In genomic region chr5:36611520-36612274, GRCh38 we compare ENCODE assay signal across 21 cellular contexts. TPM values are rescaled to one million over a fixed set of nuclear protein-coding genes. Genes with fewer than 3 reads are reported as not detected.
DNase-seq lines count a peak whose midpoint lies in the region; ATAC-seq and TF ChIP-seq lines count a peak whose summit lies in the region.
"Had no signal": no experiment of that assay in that cellular context is flagged by ENCODE, and none has a peak within 500 bp of the region (broad histone marks: within the 10 kb centered on the region; RNA-seq: fewer than 3 reads in every experiment).

No MANE protein-coding gene starts in this region.

- peaks cover 4% of the 10 kb centered on the region for H3K9me3 Mint-ChIP-seq in type B pancreatic cell
- no peaks in the 10 kb centered on the region for H3K9me3 Mint-ChIP-seq in activated naive CD4-positive, alpha-beta T cell treated with anti-CD3 and anti-CD28 coated beads, Interleukin-2, amount 10 ng/mL, durations not matched to agents 7 days and 5 days
- H3K9me3 Mint-ChIP-seq: activated CD4-positive, alpha-beta memory T cell treated with anti-CD3 and anti-CD28 coated beads for 36 hours; activated T-cell treated with anti-CD3 and anti-CD28 coated beads, Interleukin-2, amount 50 U/mL, for 24 hours had no signal

- peaks cover 37% of the 10 kb centered on the region for H3K36me3 Mint-ChIP-seq in type B pancreatic cell
- H3K36me3 Mint-ChIP-seq in activated naive CD4-positive, alpha-beta T cell treated with anti-CD3 and anti-CD28 coated beads, Interleukin-2, amount 10 ng/mL, durations not matched to agents 7 days and 5 days: no peaks in the 10 kb centered on the region
- H3K36me3 Mint-ChIP-seq: activated CD4-positive, alpha-beta memory T cell treated with anti-CD3 and anti-CD28 coated beads for 36 hours; activated naive CD8-positive, alpha-beta T cell; CD8-positive, alpha-beta memory T cell had no signal

- CTCF ChIA-PET in activated naive CD4-positive, alpha-beta T cell treated with anti-CD3 and anti-CD28 coated beads, Interleukin-2, amount 10 ng/mL, durations not matched to agents 7 days and 5 days (lab: Charles Lee): no interaction called here

- H3K4me1 Mint-ChIP-seq in type B pancreatic cell (ENCODE audit: unreplicated experiment): peaks cover 49% of the 10 kb centered on the region
- peaks cover 7% of the 10 kb centered on the region for H3K4me1 Mint-ChIP-seq in activated naive CD4-positive, alpha-beta T cell treated with anti-CD3 and anti-CD28 coated beads, Interleukin-2, amount 10 ng/mL, durations not matched to agents 7 days and 5 days

- H3K27ac Mint-ChIP-seq in type B pancreatic cell: no peak overlapping the region
- no peak overlapping the region for H3K27ac Mint-ChIP-seq in activated naive CD4-positive, alpha-beta T cell treated with anti-CD3 and anti-CD28 coated beads, Interleukin-2, amount 10 ng/mL, durations not matched to agents 7 days and 5 days
- H3K27ac Mint-ChIP-seq: activated CD4-positive, alpha-beta memory T cell treated with anti-CD3 and anti-CD28 coated beads for 36 hours; activated naive CD8-positive, alpha-beta T cell; activated T-cell treated with anti-CD3 and anti-CD28 coated beads, Interleukin-2, amount 50 U/mL, for 24 hours; CD8-positive, alpha-beta memory T cell; neural progenitor cell had no signal

- no peak for ATAC-seq in HG02884 (IDR thresholded peaks at IDR 0.05; ENCODE audit: unreplicated experiment)

- no peaks in the 10 kb centered on the region for H3K27me3 Mint-ChIP-seq in type B pancreatic cell
- peaks cover 19% of the 10 kb centered on the region for H3K27me3 Mint-ChIP-seq in activated naive CD4-positive, alpha-beta T cell treated with anti-CD3 and anti-CD28 coated beads, Interleukin-2, amount 10 ng/mL, durations not matched to agents 7 days and 5 days

- H3K4me3 ChIP-seq in NB4 (ENCODE audit: low read depth, low read length) (no peak overlapping the region), fibroblast of pulmonary artery (replicated peaks; ENCODE audit: low read depth, low read length) (no peak overlapping the region)
- H3K4me3 ChIP-seq: neural progenitor cell, suprapubic skin had no signal

- H3K4me3 Mint-ChIP-seq in type B pancreatic cell: peak overlapping the region; percentile 57
- H3K4me3 Mint-ChIP-seq in activated naive CD4-positive, alpha-beta T cell treated with anti-CD3 and anti-CD28 coated beads, Interleukin-2, amount 10 ng/mL, durations not matched to agents 7 days and 5 days: no peak overlapping the region
- H3K4me3 Mint-ChIP-seq: activated CD4-positive, alpha-beta memory T cell treated with anti-CD3 and anti-CD28 coated beads for 36 hours; activated naive CD8-positive, alpha-beta T cell; activated T-cell treated with anti-CD3 and anti-CD28 coated beads, Interleukin-2, amount 50 U/mL, for 24 hours; CD8-positive, alpha-beta memory T cell; neural progenitor cell had no signal

- no peak for TF ChIP-seq POLR2A in NB4 (IDR thresholded peaks at IDR 0.05; ENCODE audit: extremely low read depth, insufficient read length)

- TF ChIP-seq CTCF in NB4 (IDR thresholded peaks at IDR 0.05; ENCODE audit: low read depth, low read length) (no peak), fibroblast of pulmonary artery (IDR thresholded peaks at IDR 0.05; ENCODE audit: low read length, missing control alignments) (no peak), type B pancreatic cell (conservative IDR thresholded peaks at IDR 0.05) (no peak)

- peak; percentile 30 for DNase-seq in NB4 (ENCODE audit: low read depth)
- peak; percentile 54 for DNase-seq in fibroblast of pulmonary artery (ENCODE audit: low read depth)
- DNase-seq in midbrain (lab: John Stamatoyannopoulos, UW): peak; percentile 49
- DNase-seq in type B pancreatic cell (ENCODE audit: extremely low spot score, unreplicated experiment): no peak
- DNase-seq in H4 (ENCODE audit: low spot score): no peak
- DNase-seq in activated naive CD4-positive, alpha-beta T cell treated with anti-CD3 and anti-CD28 coated beads, Interleukin-2, amount 10 ng/mL, durations not matched to agents 7 days and 5 days: no peak
- DNase-seq: activated CD4-positive, alpha-beta memory T cell treated with anti-CD3 and anti-CD28 coated beads for 36 hours; activated T-cell treated with anti-CD3 and anti-CD28 coated beads, Interleukin-2, amount 50 U/mL, for 24 hours; brain microvascular endothelial cell; CD8-positive, alpha-beta memory T cell; dermis blood vessel endothelial cell; DMS79 treated with DMSO at 0.1 percent for 48 hours; Karpas-422; NCI-H1417; NCI-H526; SIG-M5; T-helper 2 cell had no signal

RNA-seq across cellular contexts. Expression of gene SLC1A3, which starts 5.3 kb away (rescaled TPM):
- total RNA-seq in type B pancreatic cell (ENCODE audit: low replicate concordance): 15.3 and 93.2 TPM in 2 replicates
- 16.9 and 20.8 TPM in 2 replicates for total RNA-seq in H4 (2014; rRNA removed; shearing (Covaris generic))

Comparison
In these comparisons a context has a peak if more than half of its experiments do, and no peak if none do; other contexts are left out.
1. DNase-seq: peak in NB4 (single experiment), fibroblast of pulmonary artery (single experiment) and midbrain (single experiment); none in type B pancreatic cell (single experiment), H4 (single experiment) and activated naive CD4-positive, alpha-beta T cell treated with anti-CD3 and anti-CD28 coated beads, Interleukin-2, amount 10 ng/mL, durations not matched to agents 7 days and 5 days (single experiment).